In the genomic region with DNA sequence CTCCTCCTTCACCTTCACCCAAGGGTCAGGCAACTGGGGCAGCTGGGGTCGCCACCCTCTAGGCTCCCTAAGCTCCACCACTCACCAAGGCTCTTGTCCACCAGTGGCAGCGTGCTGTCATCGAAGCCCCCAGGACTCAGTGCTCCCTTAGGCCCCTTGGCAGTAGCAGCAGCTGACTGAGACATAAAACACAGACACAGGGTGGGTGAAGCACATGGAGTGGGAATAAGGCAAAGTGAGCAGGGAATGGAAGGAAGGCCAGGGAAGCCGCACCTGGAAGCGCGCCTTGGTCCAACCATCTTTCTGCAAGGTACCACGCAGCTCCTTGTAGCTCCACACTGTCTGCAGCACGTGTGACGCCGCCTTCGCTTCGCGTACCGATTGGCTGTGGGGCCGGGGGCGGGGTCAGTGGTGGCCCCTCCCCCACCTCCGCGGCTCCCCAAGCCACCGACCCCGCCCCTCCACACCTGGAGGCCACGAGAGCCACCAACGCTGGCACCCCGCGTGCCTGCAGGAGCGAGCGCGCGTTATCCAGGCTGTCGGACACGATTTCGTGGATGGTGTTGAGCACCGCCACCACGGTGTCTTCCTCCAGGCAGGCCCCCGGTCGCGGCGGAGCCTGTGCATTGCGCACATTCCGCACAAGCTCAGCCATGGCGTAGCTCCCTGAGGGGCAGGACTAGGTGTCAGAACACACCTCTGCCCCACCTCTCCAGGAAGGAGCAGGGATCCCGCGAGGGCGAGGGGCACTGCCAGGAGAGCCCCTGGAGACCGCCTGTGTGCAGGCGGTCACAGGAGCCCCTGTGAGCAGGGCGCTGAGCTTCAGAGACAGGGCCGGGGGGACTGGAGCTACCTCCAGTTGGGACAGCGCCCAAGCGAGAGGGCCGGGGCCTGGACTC, we compare ENCODE assay signal across 21 cellular contexts. TPM values are rescaled to one million over a fixed set of nuclear protein-coding genes. Genes with fewer than 3 reads are reported as not detected.
DNase-seq lines count a peak whose midpoint lies in the region; ATAC-seq, FAIRE-seq and TF ChIP-seq lines count a peak whose summit lies in the region.
"Had no signal": no experiment of that assay in that cellular context is flagged by ENCODE, and none has a peak within 500 bp of the region (broad histone marks: within the 10 kb centered on the region; RNA-seq: fewer than 3 reads in every experiment).

No MANE protein-coding gene starts in this region.

- no peak overlapping the region for H2AK5ac ChIP-seq in H9 (ENCODE audit: insufficient read length, low read length)

- no peak overlapping the region for H2AFZ ChIP-seq in H9 (ENCODE audit: low read length)
- no peak overlapping the region for H2AFZ ChIP-seq in K562 (ENCODE audit: low read depth, low read length)

- H3K23me2 ChIP-seq in H9 (ENCODE audit: insufficient read length, low read depth, low read length, poor library complexity, severe bottlenecking) = no peaks in the 10 kb centered on the region

- POLR2A ChIA-PET in K562 (lab: Yijun Ruan, JAX) = interaction anchor here (0.8 to 13.7 kb wide), 17 partner anchors 8 to 255 kb away, joined by 3 to 115 read pairs (median 5); a partner anchor contains a TSS

- H3K23ac ChIP-seq in H9 (ENCODE audit: insufficient read length, low read depth, low read length) = no peak overlapping the region

- H2BK20ac ChIP-seq in H9 (ENCODE audit: low read depth, low read length, poor library complexity, severe bottlenecking) = no peak overlapping the region

- H3K36me3 Mint-ChIP-seq in H9 (ENCODE audit: insufficient read depth in 1 of 3, low read depth in 3 of 3) (peaks cover 7 to 38% (median 24%) of the 10 kb centered on the region in 3 experiments), neural crest cell (ENCODE audit: low read depth) (peaks cover 10% of the 10 kb centered on the region)
- H3K36me3 Mint-ChIP-seq in activated T-cell treated with anti-CD3 and anti-CD28 coated beads, Interleukin-2, amount 50 U/mL, for 72 hours (ENCODE audit: insufficient read depth in 2 of 2) = no peaks in the 10 kb centered on the region

- H3K9me3 Mint-ChIP-seq in H9 (no peaks in the 10 kb centered on the region; a peak in 1 of 5 replicates), neural crest cell (no peaks in the 10 kb centered on the region)
- H3K9me3 Mint-ChIP-seq in activated T-cell treated with anti-CD3 and anti-CD28 coated beads, Interleukin-2, amount 50 U/mL, for 72 hours = no peaks in the 10 kb centered on the region
- H3K9me3 Mint-ChIP-seq: CD4-positive, CD25-positive, alpha-beta regulatory T cell had no signal

- H4K5ac ChIP-seq in H9 (ENCODE audit: insufficient read length, low read depth, low read length) = no peak overlapping the region

- in situ Hi-C loops in K562 (cut with MboI) = loop anchor here (5.0 kb wide), 3 partner anchors 39 to 154 kb away; no protein-coding TSS in a partner anchor

- H3K4me3 Mint-ChIP-seq in H9 (no peak overlapping the region), neural crest cell (peak overlapping the region; percentile 31)
- no peak overlapping the region for H3K4me3 Mint-ChIP-seq in activated T-cell treated with anti-CD3 and anti-CD28 coated beads, Interleukin-2, amount 50 U/mL, for 72 hours

- no CpG with 5 or more reads among the region's 50 CpGs for WGBS in H9 (ENCODE audit: extremely low coverage, insufficient read length, low lambda C conversion rate)
- whole genome bisulfite sequencing in K562 (ENCODE audit: insufficient coverage, low coverage, missing lambda C conversion rate) = 82% methylated on average over 49 of the region's 50 CpGs
- 91 to 96% methylated on average over 11 to 47 of the region's 50 CpGs for WGBS in body of pancreas, 2 donors

- no peaks in the 10 kb centered on the region for H3K79me1 ChIP-seq in H9 (ENCODE audit: insufficient read depth, low read depth, low read length, poor library complexity, severe bottlenecking)

- H4K91ac ChIP-seq in H9 (ENCODE audit: insufficient read length, low read depth, low read length) = no peak overlapping the region

- DNase-seq in H9 (peak; percentile 50), K562 (ENCODE audit: extremely low read depth in 1 of 4, low spot score in 3 of 4) (peak; percentile 62 to 97 (median 91)), neural crest cell (ENCODE audit: low read depth, low spot score) (no peak), foreskin fibroblast (no peak), body of pancreas (no peak)
- no peak for DNase-seq in activated T-cell treated with anti-CD3 and anti-CD28 coated beads, Interleukin-2, amount 50 U/mL, for 72 hours
- DNase-seq: BE2C; CD4-positive, CD25-positive, alpha-beta regulatory T cell; COR-L47; DMS 273 treated with DMSO at 0.1 percent for 48 hours; DMS79 treated with DMSO at 0.1 percent for 48 hours; Kasumi-1; NCI-H1417; NCI-H1694 treated with DMSO at 0.1 percent for 48 hours; NCI-H2081 treated with DMSO at 0.1 percent for 48 hours; NCI-H2171 treated with DMSO at 0.1 percent for 48 hours; NCI-H526 had no signal

- H3K4me2 ChIP-seq in H9 (ENCODE audit: insufficient read depth, insufficient read length, low read length) = no peak overlapping the region
- H3K4me2 ChIP-seq in K562 (ENCODE audit: insufficient read depth, low read length) = no peak overlapping the region

- TF ChIP-seq CTCF in H9 (conservative IDR thresholded peaks at IDR 0.05) (no peak), K562 (IDR thresholded peaks at IDR 0.05 in 2 of 3, conservative IDR thresholded peaks at IDR 0.05 in 1 of 3; ENCODE audit: insufficient read depth in 2 of 3, low read depth in 1 of 3, low read length in 3 of 3) (no peak), neural crest cell (conservative IDR thresholded peaks at IDR 0.05) (no peak), foreskin fibroblast (IDR thresholded peaks at IDR 0.05; ENCODE audit: low read depth, low read length) (no peak), body of pancreas (IDR thresholded peaks at IDR 0.05) (no peak)

- H3T11ph ChIP-seq in H9 (ENCODE audit: low read length) = no peak overlapping the region

- no peak overlapping the region for H2BK12ac ChIP-seq in H9 (ENCODE audit: insufficient read length, low read depth, low read length)

- FAIRE-seq in K562 (lab: Jason Lieb, UNC) = no peak
- FAIRE-seq: H1, RCC 7860 had no signal

- peak; percentile 12 for ATAC-seq in K562
- ATAC-seq in activated T-cell treated with anti-CD3 and anti-CD28 coated beads, Interleukin-2, amount 50 U/mL, for 72 hours (replicated peaks in 1 of 2) = no peak
- no peak for ATAC-seq in GM18498 (IDR thresholded peaks at IDR 0.05; ENCODE audit: unreplicated experiment)
- ATAC-seq in body of pancreas = no peak

- H3K9ac ChIP-seq in H9 (ENCODE audit: extremely low read depth, insufficient read length, low read length) (no peak overlapping the region), K562 (ENCODE audit: insufficient read depth in 1 of 2, low read depth in 2 of 2, low read length in 2 of 2) (peak overlapping the region in 1 of 2 experiments; percentile 59; a peak in 2 of 4 replicates)

- no peaks in the 10 kb centered on the region; the same call in 1 of the 2 replicates for H3K4me1 ChIP-seq in H9 (ENCODE audit: insufficient read depth, low read length)
- peaks cover 18 to 91% of the 10 kb centered on the region in 2 experiments for H3K4me1 ChIP-seq in K562 (replicated peaks in 1 of 2; ENCODE audit: control insufficient read depth in 2 of 2, insufficient read depth in 2 of 2, low read length in 2 of 2)
- H3K4me1 ChIP-seq in body of pancreas = no peaks in the 10 kb centered on the region

- H3K27me3 Mint-ChIP-seq in H9 (ENCODE audit: low read depth) (no peaks in the 10 kb centered on the region), neural crest cell (ENCODE audit: low read depth) (peaks cover 8% of the 10 kb centered on the region)
- H3K27me3 Mint-ChIP-seq in activated T-cell treated with anti-CD3 and anti-CD28 coated beads, Interleukin-2, amount 50 U/mL, for 72 hours (ENCODE audit: low read depth) = no peaks in the 10 kb centered on the region
- H3K27me3 Mint-ChIP-seq: CD4-positive, CD25-positive, alpha-beta regulatory T cell had no signal

- no peaks in the 10 kb centered on the region for H3K9me3 ChIP-seq in H9 (ENCODE audit: control insufficient read depth, low read depth, low read length)
- H3K9me3 ChIP-seq in K562 (replicated peaks; ENCODE audit: control insufficient read depth, insufficient read depth, low read depth, low read length) = no peaks in the 10 kb centered on the region
- no peaks in the 10 kb centered on the region for H3K9me3 ChIP-seq in body of pancreas
- H3K9me3 ChIP-seq: BE2C, SJSA1 had no signal

- no peak overlapping the region for H3K27ac Mint-ChIP-seq in H9
- no peak overlapping the region for H3K27ac Mint-ChIP-seq in neural crest cell (ENCODE audit: unreplicated experiment)
- H3K27ac Mint-ChIP-seq in activated T-cell treated with anti-CD3 and anti-CD28 coated beads, Interleukin-2, amount 50 U/mL, for 72 hours = no peak overlapping the region
- H3K27ac Mint-ChIP-seq: CD4-positive, CD25-positive, alpha-beta regulatory T cell had no signal

- CTCF ChIA-PET in K562 (lab: Yijun Ruan, JAX; ENCODE audit: low intra/inter-chr PET ratio) = interaction anchor here (0.6 to 4.2 kb wide), 4 partner anchors 39 to 161 kb away, joined by 3 to 109 read pairs (median 5); no protein-coding TSS in a partner anchor

- no peak for TF ChIP-seq EP300 in K562 (IDR thresholded peaks at IDR 0.05; ENCODE audit: low read length)

- no peak overlapping the region for H2BK15ac ChIP-seq in H9 (ENCODE audit: low read depth, low read length)

- H4K20me1 ChIP-seq in H9 (ENCODE audit: control insufficient read depth, insufficient read depth, insufficient read length) (no peaks in the 10 kb centered on the region), K562 (replicated peaks; ENCODE audit: control insufficient read depth, insufficient read depth, low read length) (peaks cover 39% of the 10 kb centered on the region)

- H3K4me1 Mint-ChIP-seq in H9 = peaks cover 11 to 18% of the 10 kb centered on the region in 2 experiments
- H3K4me1 Mint-ChIP-seq in neural crest cell = peaks cover 21% of the 10 kb centered on the region
- H3K4me1 Mint-ChIP-seq in activated T-cell treated with anti-CD3 and anti-CD28 coated beads, Interleukin-2, amount 50 U/mL, for 72 hours (ENCODE audit: low read depth) = peaks cover 11% of the 10 kb centered on the region

- H3K18ac ChIP-seq in H9 (ENCODE audit: insufficient read length, low read depth, low read length) = no peak overlapping the region

- peaks cover 49% of the 10 kb centered on the region; the same call in 2 of the 3 replicates for H3K36me3 ChIP-seq in K562 (ENCODE audit: control insufficient read depth, insufficient read depth, low read length)
- no peaks in the 10 kb centered on the region for H3K36me3 ChIP-seq in body of pancreas (replicated peaks in 1 of 2; ENCODE audit: insufficient read depth in 1 of 2, low read depth in 2 of 2)

- no peak overlapping the region for H3K14ac ChIP-seq in H9 (ENCODE audit: insufficient read depth, low read length)

- intact Hi-C loops in K562 (cut with micrococcal nuclease) = loop anchor here (10.0 kb wide), 2 partner anchors 262 to 322 kb away; no protein-coding TSS in a partner anchor
- intact Hi-C loops in body of pancreas (cut with DNase I) = loop anchor here (5.0 to 10.0 kb wide), 2 partner anchors 149 to 322 kb away; no protein-coding TSS in a partner anchor

- no peak overlapping the region for H3K4me3 ChIP-seq in K562
- no peak overlapping the region for H3K4me3 ChIP-seq in foreskin fibroblast (ENCODE audit: low read depth in 1 of 2, low read length in 2 of 2)
- H3K4me3 ChIP-seq in body of pancreas = no peak overlapping the region
- H3K4me3 ChIP-seq: SJSA1 had no signal

- TF ChIP-seq POLR2A in K562 (conservative IDR thresholded peaks at IDR 0.05) (peak; percentile 52; the same call in 1 of the 2 replicates), body of pancreas (IDR thresholded peaks at IDR 0.05) (no peak)

- H2BK120ac ChIP-seq in H9 (ENCODE audit: low read depth, low read length, poor library complexity, severe bottlenecking) = no peak overlapping the region

- H3K79me2 ChIP-seq in H9 (ENCODE audit: insufficient read depth, low read length) (no peaks in the 10 kb centered on the region), K562 (ENCODE audit: control insufficient read depth, insufficient read depth, low read length) (no peaks in the 10 kb centered on the region)

- H3K27me3 ChIP-seq in H9 (ENCODE audit: insufficient read depth, low read length) = no peaks in the 10 kb centered on the region
- H3K27me3 ChIP-seq in K562 (ENCODE audit: control insufficient read depth in 2 of 2, insufficient read depth in 2 of 2, low read length in 2 of 2) = no peaks in the 10 kb centered on the region
- H3K27me3 ChIP-seq in body of pancreas = no peaks in the 10 kb centered on the region
- H3K27me3 ChIP-seq: BE2C, SJSA1 had no signal

- no peak overlapping the region for H3K4ac ChIP-seq in H9 (ENCODE audit: low read depth, low read length)

- peaks cover 21% of the 10 kb centered on the region for H3K9me1 ChIP-seq in K562 (ENCODE audit: control insufficient read depth, insufficient read depth, low read length)

- no peak for TF ChIP-seq RAD21 in K562 (CRISPR knock-in tag; conservative IDR thresholded peaks at IDR 0.05 in 1 of 2, IDR thresholded peaks at IDR 0.05 in 1 of 2)

- H3K27ac ChIP-seq in H9 (ENCODE audit: insufficient read length, low read depth, low read length) = no peak overlapping the region
- no peak overlapping the region for H3K27ac ChIP-seq in K562 (ENCODE audit: extremely low read depth, low read depth, low read length)
- no peak overlapping the region for H3K27ac ChIP-seq in body of pancreas
- H3K27ac ChIP-seq: SJSA1 had no signal

- H2BK5ac ChIP-seq in H9 (ENCODE audit: insufficient read length, low read length) = no peak overlapping the region

- no peak overlapping the region for H4K8ac ChIP-seq in H9 (replicated peaks; ENCODE audit: insufficient read length, low read depth, low read length)

- no TSS peak for BruUV-seq in K562 (replicated peaks; lab: Mats Ljungman, UMichigan)

- no peak overlapping the region for H3K56ac ChIP-seq in H9 (ENCODE audit: insufficient read length, low read depth, low read length)

RNA-seq across cellular contexts. Expression of a gene that starts 31.3 kb away (rescaled TPM):
- total RNA-seq in H9 (2021) (22.9 and 25.5 TPM in 2 replicates), K562 (2014; rRNA removed) (49.4 and 60.7 TPM in 2 replicates), K562 (2014; rRNA removed; fragmentation: Illumina TruSeq; extraction: Trizol) (25.1 and 32.6 TPM in 2 replicates), K562 (2015; rRNA removed; fragmentation: Illumina TruSeq; extraction: Trizol) (45.9 and 50.4 TPM in 2 replicates), K562 (2021) (78.2 and 80.2 TPM in 2 replicates), neural crest cell (21.7 and 22.2 TPM in 2 replicates), body of pancreas (10 to 100 TPM; 22.1 to 23.6 TPM)
- total RNA-seq in K562 (2011; cell fraction: chromatin; rRNA removed; ENCODE audit: low replicate concordance) = 156 and 367 TPM in 2 replicates
- total RNA-seq in K562 (2011; cell fraction: nucleolus; rRNA removed) = 176 and 216 TPM in 2 replicates
- 160 and 165 TPM in 2 replicates for total RNA-seq in K562 (2011; cell fraction: nucleoplasm; rRNA removed)
- polyA plus RNA-seq in K562 (2011; rRNA removed) (50.2 and 93.6 TPM in 2 replicates), K562 (2014; fragmentation: Illumina TruSeq; extraction: Trizol) (45.0 and 66.1 TPM in 2 replicates), K562 (2014; fragmentation: Nextera tagmentation; extraction: Ambion mirVana) (1 to 10 TPM; 3.3 to 4.4 TPM), K562 (2014; rRNA removed) (52.5 and 57.0 TPM in 2 replicates)
- 84.2 and 98.0 TPM in 2 replicates for polyA plus RNA-seq in K562 (2011; cell fraction: cytosol; rRNA removed)
- polyA plus RNA-seq in K562 (2011; cell fraction: nucleus; rRNA removed) = 148 and 181 TPM in 2 replicates
- 83.1 and 83.5 TPM in 2 replicates for polyA plus RNA-seq in K562 (2012)
- 44.4 and 47.5 TPM in 2 replicates for polyA minus RNA-seq in K562 (2011; rRNA and poly(A)+ RNA removed)
- polyA minus RNA-seq in K562 (2011; cell fraction: cytosol; rRNA and poly(A)+ RNA removed) = 55.3 and 75.6 TPM in 2 replicates
- polyA minus RNA-seq in K562 (2011; cell fraction: nucleus; rRNA and poly(A)+ RNA removed) = 57.4 and 103 TPM in 2 replicates
- total RNA-seq in activated T-cell treated with anti-CD3 and anti-CD28 coated beads, Interleukin-2, amount 50 U/mL, for 72 hours = 10 to 100 TPM; 21.3 to 23.4 TPM

RNA-seq across cellular contexts. Expression of a gene that starts 31.3 kb away (rescaled TPM):
- 42.2 and 43.3 TPM in 2 replicates for total RNA-seq in H9 (2021)
- 125 and 360 TPM in 2 replicates for total RNA-seq in K562 (2011; cell fraction: chromatin; rRNA removed; ENCODE audit: low replicate concordance)
- total RNA-seq in K562 (2011; cell fraction: nucleolus; rRNA removed) = 500 and 649 TPM in 2 replicates
- 301 and 358 TPM in 2 replicates for total RNA-seq in K562 (2011; cell fraction: nucleoplasm; rRNA removed)
- 334 and 497 TPM in 2 replicates for total RNA-seq in K562 (2014; rRNA removed)
- 29.4 and 46.3 TPM in 2 replicates for total RNA-seq in K562 (2014; rRNA removed; fragmentation: Illumina TruSeq; extraction: Trizol)
- total RNA-seq in K562 (2015; rRNA removed; fragmentation: Illumina TruSeq; extraction: Trizol) = 155 and 156 TPM in 2 replicates
- 348 and 351 TPM in 2 replicates for total RNA-seq in K562 (2021)
- 185 and 498 TPM in 2 replicates for polyA plus RNA-seq in K562 (2011; rRNA removed)
- polyA plus RNA-seq in K562 (2011; cell fraction: cytosol; rRNA removed) = 652 and 657 TPM in 2 replicates
- 321 and 432 TPM in 2 replicates for polyA plus RNA-seq in K562 (2011; cell fraction: nucleus; rRNA removed)
- 279 and 699 TPM in 2 replicates for polyA plus RNA-seq in K562 (2012)
- 108 and 305 TPM in 2 replicates for polyA plus RNA-seq in K562 (2014; fragmentation: Illumina TruSeq; extraction: Trizol)
- polyA plus RNA-seq in K562 (2014; fragmentation: Nextera tagmentation; extraction: Ambion mirVana) = 10 to 100 TPM; 12.5 to 39.6 TPM
- 263 and 317 TPM in 2 replicates for polyA plus RNA-seq in K562 (2014; rRNA removed)
- polyA minus RNA-seq in K562 (2011; rRNA and poly(A)+ RNA removed) = 92.9 and 123 TPM in 2 replicates
- polyA minus RNA-seq in K562 (2011; cell fraction: cytosol; rRNA and poly(A)+ RNA removed) = 148 and 344 TPM in 2 replicates
- 63.8 and 154 TPM in 2 replicates for polyA minus RNA-seq in K562 (2011; cell fraction: nucleus; rRNA and poly(A)+ RNA removed)
- total RNA-seq in neural crest cell = 70.9 and 86.4 TPM in 2 replicates
- total RNA-seq in activated T-cell treated with anti-CD3 and anti-CD28 coated beads, Interleukin-2, amount 50 U/mL, for 72 hours = 100 to 1,000 TPM in 1 of 2 donors, 10 to 100 TPM in 1; 97.4 to 101 TPM
- 10 to 100 TPM; 85.6 to 98.2 TPM for total RNA-seq in body of pancreas

RNA-seq across cellular contexts. Expression of a gene that starts 43.7 kb away (rescaled TPM):
- total RNA-seq in H9 (2021) (40.7 and 41.1 TPM in 2 replicates), K562 (2014; rRNA removed) (49.3 and 54.2 TPM in 2 replicates), K562 (2014; rRNA removed; fragmentation: Illumina TruSeq; extraction: Trizol) (2.2 and 4.5 TPM in 2 replicates), K562 (2015; rRNA removed; fragmentation: Illumina TruSeq; extraction: Trizol) (13.3 and 15.6 TPM in 2 replicates), K562 (2021) (46.5 and 50.6 TPM in 2 replicates), neural crest cell (93.5 and 105 TPM in 2 replicates), body of pancreas (100 to 1,000 TPM in 1 of 2 donors, 10 to 100 TPM in 1; 36.6 to 150 TPM)
- 114 and 328 TPM in 2 replicates for total RNA-seq in K562 (2011; cell fraction: chromatin; rRNA removed; ENCODE audit: low replicate concordance)
- 214 and 270 TPM in 2 replicates for total RNA-seq in K562 (2011; cell fraction: nucleolus; rRNA removed)
- total RNA-seq in K562 (2011; cell fraction: nucleoplasm; rRNA removed) = 106 and 131 TPM in 2 replicates
- polyA plus RNA-seq in K562 (2011; rRNA removed) (35.2 and 71.6 TPM in 2 replicates), K562 (2014; fragmentation: Illumina TruSeq; extraction: Trizol) (8.0 and 15.9 TPM in 2 replicates), K562 (2014; fragmentation: Nextera tagmentation; extraction: Ambion mirVana) (under 1 TPM; 0.03 to 0.17 TPM), K562 (2014; rRNA removed) (42.5 and 97.4 TPM in 2 replicates)
- polyA plus RNA-seq in K562 (2011; cell fraction: cytosol; rRNA removed) = 134 and 673 TPM in 2 replicates
- polyA plus RNA-seq in K562 (2011; cell fraction: nucleus; rRNA removed) = 407 and 424 TPM in 2 replicates
- 30.0 and 31.2 TPM in 2 replicates for polyA plus RNA-seq in K562 (2012)
- polyA minus RNA-seq in K562 (2011; rRNA and poly(A)+ RNA removed) = 15.1 and 15.6 TPM in 2 replicates
- 24.6 and 52.4 TPM in 2 replicates for polyA minus RNA-seq in K562 (2011; cell fraction: cytosol; rRNA and poly(A)+ RNA removed)
- 96.8 and 145 TPM in 2 replicates for polyA minus RNA-seq in K562 (2011; cell fraction: nucleus; rRNA and poly(A)+ RNA removed)
- 1 to 10 TPM; 1.7 to 5.5 TPM for total RNA-seq in activated T-cell treated with anti-CD3 and anti-CD28 coated beads, Interleukin-2, amount 50 U/mL, for 72 hours

RNA-seq across cellular contexts. Expression of a gene that starts 48.0 kb away (rescaled TPM):
- total RNA-seq in H9 (2021) (14.6 and 22.9 TPM in 2 replicates), K562 (2014; rRNA removed) (70.1 and 95.8 TPM in 2 replicates), K562 (2014; rRNA removed; fragmentation: Illumina TruSeq; extraction: Trizol) (36.1 and 45.9 TPM in 2 replicates), K562 (2015; rRNA removed; fragmentation: Illumina TruSeq; extraction: Trizol) (55.8 and 57.2 TPM in 2 replicates), K562 (2021) (94.1 and 97.3 TPM in 2 replicates), neural crest cell (12.8 and 13.4 TPM in 2 replicates), body of pancreas (10 to 100 TPM; 10.5 to 19.7 TPM)
- total RNA-seq in K562 (2011; cell fraction: chromatin; rRNA removed; ENCODE audit: low replicate concordance) = 160 and 395 TPM in 2 replicates
- total RNA-seq in K562 (2011; cell fraction: nucleolus; rRNA removed) = 227 and 229 TPM in 2 replicates
- total RNA-seq in K562 (2011; cell fraction: nucleoplasm; rRNA removed) = 196 and 211 TPM in 2 replicates
- polyA plus RNA-seq in K562 (2011; rRNA removed) (94.9 and 115 TPM in 2 replicates), K562 (2014; fragmentation: Illumina TruSeq; extraction: Trizol) (88.3 and 89.4 TPM in 2 replicates), K562 (2014; fragmentation: Nextera tagmentation; extraction: Ambion mirVana) (10 to 100 TPM; 15.5 to 17.5 TPM), K562 (2014; rRNA removed) (89.6 and 92.5 TPM in 2 replicates)
- 157 and 209 TPM in 2 replicates for polyA plus RNA-seq in K562 (2011; cell fraction: cytosol; rRNA removed)
- 157 and 195 TPM in 2 replicates for polyA plus RNA-seq in K562 (2011; cell fraction: nucleus; rRNA removed)
- polyA plus RNA-seq in K562 (2012) = 68.2 and 73.0 TPM in 2 replicates
- 130 and 186 TPM in 2 replicates for polyA minus RNA-seq in K562 (2011; rRNA and poly(A)+ RNA removed)
- polyA minus RNA-seq in K562 (2011; cell fraction: cytosol; rRNA and poly(A)+ RNA removed) = 73.2 and 76.1 TPM in 2 replicates
- 63.1 and 85.0 TPM in 2 replicates for polyA minus RNA-seq in K562 (2011; cell fraction: nucleus; rRNA and poly(A)+ RNA removed)
- total RNA-seq in activated T-cell treated with anti-CD3 and anti-CD28 coated beads, Interleukin-2, amount 50 U/mL, for 72 hours = 10 to 100 TPM; 35.5 to 43.0 TPM

Comparison
In these comparisons a context has a peak if more than half of its experiments do, and no peak if none do; other contexts are left out.
1. DNase-seq: peak in H9 (single experiment) and K562 (4 of 4); none in neural crest cell (single experiment), activated T-cell treated with anti-CD3 and anti-CD28 coated beads, Interleukin-2, amount 50 U/mL, for 72 hours (0 of 2), foreskin fibroblast (0 of 2) and body of pancreas (0 of 4).